In the genomic region with DNA sequence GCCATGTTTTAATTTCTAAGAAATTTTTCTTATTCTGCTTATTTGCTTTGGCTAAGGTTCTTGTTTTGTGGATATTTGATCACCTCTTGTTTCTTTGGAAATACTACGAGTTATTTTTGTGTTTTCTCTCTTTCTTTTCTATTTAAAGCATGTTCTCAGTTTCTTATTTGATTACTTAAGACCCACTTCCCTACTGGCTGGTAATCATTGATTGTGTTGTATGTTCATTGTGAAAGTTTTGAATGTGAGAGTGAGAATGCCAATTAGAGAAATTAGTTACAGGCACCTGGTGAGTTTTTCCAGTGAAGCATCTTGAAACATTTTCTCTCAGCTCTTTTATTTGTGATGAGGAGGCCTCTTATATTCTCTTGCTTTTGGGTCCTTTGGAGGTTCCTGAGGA, we compare ENCODE assay signal across 8 cellular contexts.
DNase-seq lines count a peak whose midpoint lies in the region; ATAC-seq and TF ChIP-seq lines count a peak whose summit lies in the region.

No MANE protein-coding gene starts in this region.

- DNase-seq in C1 segment of cervical spinal cord (lab: John Stamatoyannopoulos, UW) (no peak), midbrain (lab: John Stamatoyannopoulos, UW) (no peak), OCI-M1 (lab: John Stamatoyannopoulos, UW) (no peak), mucosa of gallbladder (ENCODE audit: low spot score) (no peak)

- ATAC-seq in GM18505 (IDR thresholded peaks at IDR 0.05; ENCODE audit: unreplicated experiment): peak; percentile 88
- peak; percentile 95 for ATAC-seq in GM19467 (IDR thresholded peaks at IDR 0.05; ENCODE audit: unreplicated experiment)
- peak; percentile 86 for ATAC-seq in HG02840 (IDR thresholded peaks at IDR 0.05; ENCODE audit: low FRiP score, unreplicated experiment)
- ATAC-seq in HG03378 (IDR thresholded peaks at IDR 0.05; ENCODE audit: unreplicated experiment): peak; percentile 96

- TF ChIP-seq POLR2A in GM18505 (IDR thresholded peaks at IDR 0.05; ENCODE audit: borderline replicate concordance, extremely low read depth, insufficient read depth, insufficient read length): no peak
